In the genomic region with DNA sequence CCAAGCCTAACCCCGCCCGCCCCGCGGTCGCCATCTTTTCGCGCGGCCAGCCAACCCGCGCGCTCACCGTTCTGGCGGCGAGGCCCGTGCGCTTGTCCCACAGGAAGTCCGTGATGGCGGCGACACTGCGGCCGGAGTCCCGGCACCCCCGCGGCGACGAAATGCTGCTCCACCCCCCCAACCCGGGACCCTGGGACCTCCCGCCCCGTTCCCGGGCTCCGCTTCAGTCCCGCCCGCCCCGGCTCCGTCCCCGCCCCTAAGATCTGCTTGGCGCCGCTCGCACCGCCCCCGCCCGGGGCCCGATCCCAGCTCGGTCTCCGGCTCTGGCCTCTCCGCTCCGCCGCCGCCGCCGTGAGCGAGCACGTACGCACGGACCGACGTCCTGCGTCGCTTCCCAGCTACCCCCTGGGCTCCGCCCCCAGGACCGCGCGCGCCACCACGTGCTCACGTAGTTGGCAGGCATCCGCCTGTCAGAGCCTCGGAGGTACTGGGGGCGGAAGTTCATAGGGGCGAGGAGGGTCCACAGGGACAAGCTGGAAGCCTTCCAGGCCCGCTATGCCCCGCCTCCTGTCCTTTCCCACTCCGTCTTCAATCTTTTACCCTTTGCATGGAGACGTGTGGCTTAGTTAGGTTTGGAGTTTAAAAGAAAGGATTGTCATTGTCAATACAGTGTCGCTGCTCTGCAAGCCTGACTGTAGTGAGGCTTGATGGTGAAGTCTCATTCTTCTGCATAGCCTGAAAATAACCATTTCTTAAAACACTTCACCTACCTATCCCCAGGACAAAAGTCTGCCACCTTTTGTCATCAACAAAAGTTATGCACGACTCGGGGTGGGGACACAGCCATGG, we compare ENCODE assay signal across 8 cellular contexts. TPM values are rescaled to one million over a fixed set of nuclear protein-coding genes. Genes with fewer than 3 reads are reported as not detected.
A peak's percentile ranks its signal among the peaks of the same experiment; 100 is the strongest.
DNase-seq lines count a peak whose midpoint lies in the region; ATAC-seq and TF ChIP-seq lines count a peak whose summit lies in the region.

A gene (minus strand): TSS at position 371 of the 849 bp plus-strand sequence. CDS start 2,527 bp downstream, outside the sequence.

- H3K4me1 Mint-ChIP-seq in T-helper 17 cell = peaks cover 37% of the 10 kb centered on the region

- peaks cover 13 to 14% of the 10 kb centered on the region in 2 donors for H3K36me3 ChIP-seq in prostate gland

- peak within 1 kb of the TSS; percentile 97 to 99 for H3K27ac ChIP-seq in prostate gland

- peaks cover 4% of the 10 kb centered on the region for H3K4me1 ChIP-seq in prostate gland (replicated peaks)

- TF ChIP-seq POLR2A in GM15510 (IDR thresholded peaks at IDR 0.05; ENCODE audit: borderline replicate concordance, extremely low read depth, insufficient read length) (peak; percentile 94), prostate gland (IDR thresholded peaks at IDR 0.05) (peak; percentile 81)

- H3K4me3 Mint-ChIP-seq in T-helper 17 cell = peak within 1 kb of the TSS; percentile 98

- H3K36me3 Mint-ChIP-seq in T-helper 17 cell (ENCODE audit: low read depth) = peaks cover 5% of the 10 kb centered on the region

- no peaks in the 10 kb centered on the region for H3K27me3 ChIP-seq in prostate gland (replicated peaks; ENCODE audit: insufficient read depth)

- peak within 1 kb of the TSS; percentile 87 for H3K27ac Mint-ChIP-seq in T-helper 17 cell

- under 1% methylated on average over 76 of the region's 77 CpGs for WGBS in prostate gland

- no peaks in the 10 kb centered on the region for H3K27me3 Mint-ChIP-seq in T-helper 17 cell

- H3K9me3 ChIP-seq in T-helper 17 cell (ENCODE audit: control insufficient read depth, low read length, poor library complexity, severe bottlenecking) (no peaks in the 10 kb centered on the region), prostate gland (no peaks in the 10 kb centered on the region)

- peak within 1 kb of the TSS; percentile 93 for H3K4me3 ChIP-seq in prostate gland

- peak in 1 of 4 experiments; percentile 27 for TF ChIP-seq CTCF in prostate gland (IDR thresholded peaks at IDR 0.05)

- ATAC-seq in HG02885 (IDR thresholded peaks at IDR 0.05; ENCODE audit: poor library complexity, unreplicated experiment) (peak; percentile 79), T-helper 17 cell (peak; percentile 88), left cardiac atrium (peak; percentile 91 to 93)

- intact Hi-C loops in left cardiac atrium (cut with DNase I) (loop anchor here in 1 of 2 donors (2.0 kb wide), 1 partner anchor 35 kb away; a partner anchor contains a TSS), prostate gland (cut with DNase I) (loop anchor here (2.0 to 10.0 kb wide), 3 partner anchors 47 to 291 kb away; a partner anchor contains a TSS)

- DNase-seq in NCI-H187 (lab: John Stamatoyannopoulos, UW) = peak; percentile 98 to 99
- peak; percentile 90 to 92 (median 90) for DNase-seq in T-helper 17 cell
- DNase-seq in amniotic stem cell (lab: John Stamatoyannopoulos, UW) = peak; percentile 72
- DNase-seq in left cardiac atrium = peak; percentile 97
- DNase-seq in prostate gland (ENCODE audit: low spot score) = peak; percentile 92
- DNase-seq in ureter (ENCODE audit: low spot score) = peak; percentile 96

RNA-seq across cellular contexts. Expression of the gene that starts here (rescaled TPM):
- total RNA-seq in T-helper 17 cell (10 to 100 TPM; 54.8 to 57.8 TPM), left cardiac atrium (10 to 100 TPM; 19.7 to 23.8 TPM), prostate gland (10 to 100 TPM; 28.1 to 56.5 TPM), ureter (80.5 TPM)

Comparison
In these comparisons a context has a peak if more than half of its experiments do, and no peak if none do; other contexts are left out.
1. Peak in every context shown above with its lines: DNase-seq, ATAC-seq, H3K4me3 ChIP-seq and H3K27ac ChIP-seq.